ENCODE assay signal across 8 cellular contexts in the genomic region with DNA sequence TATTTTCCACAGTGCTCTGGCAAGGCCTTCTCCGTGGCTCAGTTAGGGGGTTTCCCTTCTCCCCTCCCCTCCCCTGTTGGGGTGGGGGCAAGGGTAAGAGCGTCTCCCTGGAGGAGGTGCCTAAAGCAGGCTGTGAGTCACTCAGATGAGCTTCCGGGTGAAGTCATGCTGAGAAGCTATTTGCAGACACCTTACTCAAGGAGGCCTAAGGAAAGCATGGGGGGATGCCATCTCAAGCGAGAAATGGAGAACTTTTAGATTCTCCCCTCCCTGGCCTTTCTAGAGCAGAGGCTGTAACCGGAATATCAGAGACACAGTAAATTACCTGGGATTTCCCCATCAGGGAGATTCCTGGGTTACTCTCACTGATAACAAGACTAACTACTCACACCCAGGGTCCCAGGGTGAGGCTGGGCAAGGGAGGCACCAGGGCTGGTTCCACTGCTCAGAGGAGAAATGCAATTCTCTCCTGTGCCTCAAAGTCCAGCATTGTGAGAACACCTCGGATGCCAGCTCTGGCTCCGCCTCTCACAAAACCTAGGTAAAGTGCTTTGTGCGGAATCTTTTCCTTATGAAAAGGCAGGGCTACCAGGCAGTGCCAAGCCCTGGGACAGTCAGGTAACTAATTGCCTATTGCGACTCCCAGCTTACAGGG.
A peak's percentile ranks its signal among the peaks of the same experiment; 100 is the strongest.
DNase-seq lines count a peak whose midpoint lies in the region; ATAC-seq and TF ChIP-seq lines count a peak whose summit lies in the region.

No MANE protein-coding gene starts in this region.

- DNase-seq in GM13977 (ENCODE audit: low spot score) (peak; percentile 47), NAMALWA (ENCODE audit: low spot score) (peak; percentile 79), glomerular visceral epithelial cell (ENCODE audit: extremely low spot score) (peak; percentile 89), NCI-H187 (lab: John Stamatoyannopoulos, UW) (no peak), dorsolateral prefrontal cortex (no peak)
- peak in 2 of 3 experiments; percentile 44 to 70 for DNase-seq in activated CD8-positive, alpha-beta memory T cell treated with anti-CD3 and anti-CD28 coated beads for 48 hours (ENCODE audit: low read depth in 2 of 3, low spot score in 2 of 3)
- DNase-seq in stimulated activated CD4-positive, alpha-beta T cell treated with anti-CD3 and anti-CD28 coated beads, Interleukin-4, amount 100 ng/mL, for 1 hour, result peak; percentile 76

- no peak overlapping the region for H3K27ac ChIP-seq in dorsolateral prefrontal cortex

- in situ Hi-C loops in GM13977 (cut with MboI; ENCODE audit: low pct_unique_long_range_greater_than_20kb, low sequenced_read_pairs, unreplicated experiment), result loop anchor here (10.0 kb wide), 1 partner anchor 121 kb away; the partner anchor contains the start of gene ABTB2

- peak; percentile 71 for ATAC-seq in HG02610 (IDR thresholded peaks at IDR 0.05; ENCODE audit: unreplicated experiment)

- TF ChIP-seq CTCF in GM13977 (IDR thresholded peaks at IDR 0.05; ENCODE audit: extremely low read depth, insufficient read depth, missing control alignments), result no peak
- no peak for TF ChIP-seq CTCF in dorsolateral prefrontal cortex (IDR thresholded peaks at IDR 0.05 in 54 of 56, conservative IDR thresholded peaks at IDR 0.05 in 2 of 56; ENCODE audit: low read depth in 1 of 56, partially characterized antibody in 56 of 56)

- intact Hi-C loops in dorsolateral prefrontal cortex (cut with DNase I), result no loop called here

- H3K4me3 ChIP-seq in dorsolateral prefrontal cortex, result no peak overlapping the region

- H3K27me3 ChIP-seq in dorsolateral prefrontal cortex, result no peaks in the 10 kb centered on the region

Comparison
In these comparisons a context has a peak if more than half of its experiments do, and no peak if none do; other contexts are left out.
1. DNase-seq: peak in GM13977 (single experiment), NAMALWA (single experiment), activated CD8-positive, alpha-beta memory T cell treated with anti-CD3 and anti-CD28 coated beads for 48 hours (2 of 3), glomerular visceral epithelial cell (single experiment) and stimulated activated CD4-positive, alpha-beta T cell treated with anti-CD3 and anti-CD28 coated beads, Interleukin-4, amount 100 ng/mL, for 1 hour (single experiment); none in NCI-H187 (0 of 2) and dorsolateral prefrontal cortex (0 of 10).